Comparison of ENCODE assay signal across 9 cellular contexts in the genomic region with DNA sequence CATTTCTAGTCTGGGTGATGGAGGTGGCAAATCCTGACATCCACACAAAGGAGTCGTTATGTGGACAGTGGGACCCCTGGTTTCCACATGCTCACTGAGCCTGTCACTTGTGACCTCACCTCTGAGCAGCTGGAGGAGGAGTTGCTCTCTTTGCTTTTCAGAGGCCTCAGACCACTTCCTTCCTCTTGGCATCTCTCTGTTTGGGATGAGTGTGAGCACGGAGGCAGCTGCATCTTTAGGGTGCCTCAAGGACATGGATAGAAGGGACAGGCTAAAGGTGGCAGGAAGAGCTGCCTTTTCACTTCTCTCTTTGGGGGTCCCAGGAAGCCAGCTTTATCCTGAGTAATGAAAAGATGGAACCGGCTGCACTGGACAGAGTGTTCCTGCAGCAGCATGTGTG. TPM values are rescaled to one million over a fixed set of nuclear protein-coding genes. Genes with fewer than 3 reads are reported as not detected.
A peak's percentile ranks its signal among the peaks of the same experiment; 100 is the strongest.
DNase-seq lines count a peak whose midpoint lies in the region; ATAC-seq, FAIRE-seq and TF ChIP-seq lines count a peak whose summit lies in the region.
"Had no signal": no experiment of that assay in that cellular context is flagged by ENCODE, and none has a peak within 500 bp of the region (broad histone marks: within the 10 kb centered on the region; RNA-seq: fewer than 3 reads in every experiment).

No MANE protein-coding gene starts in this region.

- no peaks in the 10 kb centered on the region for H3F3A ChIP-seq in smooth muscle cell (ENCODE audit: low read depth)

- POLR2A ChIA-PET in activated naive CD8-positive, alpha-beta T cell treated with anti-CD3 and anti-CD28 coated beads, Interleukin-2, amount 10 ng/mL, durations not matched to agents 7 days and 5 days (lab: Charles Lee): interaction anchor here (0.5 to 3.2 kb wide), 12 partner anchors 12 to 408 kb away, joined by 3 to 20 read pairs (median 4); a partner anchor contains a TSS

- H3K4me2 ChIP-seq in KMS-11 (peak overlapping the region; percentile 52), smooth muscle cell (no peak overlapping the region)

- H2AFZ ChIP-seq in KMS-11 (ENCODE audit: low read depth) (no peak overlapping the region), smooth muscle cell (ENCODE audit: low read depth) (no peak overlapping the region)

- H4K20me1 ChIP-seq in KMS-11 (ENCODE audit: insufficient read depth): no peaks in the 10 kb centered on the region
- H4K20me1 ChIP-seq in smooth muscle cell (ENCODE audit: low read depth): no peaks in the 10 kb centered on the region

- H3K27ac ChIP-seq in KMS-11: no peak overlapping the region
- H3K27ac ChIP-seq in small intestine (ENCODE audit: low read depth in 1 of 2, low read length in 1 of 2): peak overlapping the region in 1 of 2 donors; percentile 68
- H3K27ac ChIP-seq in smooth muscle cell (ENCODE audit: low read depth): no peak overlapping the region

- H3K4me1 Mint-ChIP-seq in activated naive CD8-positive, alpha-beta T cell treated with anti-CD3 and anti-CD28 coated beads, Interleukin-2, amount 10 ng/mL, durations not matched to agents 7 days and 5 days: peaks cover 45% of the 10 kb centered on the region

- no peak for TF ChIP-seq CTCF in KMS-11 (conservative IDR thresholded peaks at IDR 0.05; ENCODE audit: low read depth, low read length)
- TF ChIP-seq CTCF in smooth muscle cell (IDR thresholded peaks at IDR 0.05; ENCODE audit: borderline replicate concordance, insufficient read depth, poor library complexity, severe bottlenecking): no peak

- DNase-seq in GDM1 (lab: John Stamatoyannopoulos, UW) (peak; percentile 63), small intestine (peak; percentile 38), HT-29 (ENCODE audit: low spot score) (no peak), NCI-H128 (lab: John Stamatoyannopoulos, UW; ENCODE audit: unreplicated experiment) (no peak), smooth muscle cell (lab: John Stamatoyannopoulos, UW; ENCODE audit: unreplicated experiment) (no peak)
- peak; percentile 44 for DNase-seq in activated naive CD8-positive, alpha-beta T cell treated with anti-CD3 and anti-CD28 coated beads, Interleukin-2, amount 10 ng/mL, durations not matched to agents 7 days and 5 days

- FAIRE-seq in small intestine (lab: Jason Lieb, UNC): no peak

- 46 to 73% (median 54%) methylated on average over 3 of the region's 3 CpGs for WGBS in small intestine, 3 donors
- 83% methylated on average over 3 of the region's 3 CpGs for WGBS in smooth muscle cell (ENCODE audit: low lambda C conversion rate)

- no peaks in the 10 kb centered on the region for H3K9me3 Mint-ChIP-seq in activated naive CD8-positive, alpha-beta T cell treated with anti-CD3 and anti-CD28 coated beads, Interleukin-2, amount 10 ng/mL, durations not matched to agents 7 days and 5 days

- H3K4me3 ChIP-seq in KMS-11 (IDR thresholded peaks at IDR 0.05; ENCODE audit: insufficient read depth, low read depth, low read length) (no peak overlapping the region), small intestine (ENCODE audit: low read depth in 1 of 2, low read length in 2 of 2) (no peak overlapping the region), smooth muscle cell (no peak overlapping the region)

- peaks cover 3% of the 10 kb centered on the region for H3K36me3 Mint-ChIP-seq in activated naive CD8-positive, alpha-beta T cell treated with anti-CD3 and anti-CD28 coated beads, Interleukin-2, amount 10 ng/mL, durations not matched to agents 7 days and 5 days

- H3K4me3 Mint-ChIP-seq in activated naive CD8-positive, alpha-beta T cell treated with anti-CD3 and anti-CD28 coated beads, Interleukin-2, amount 10 ng/mL, durations not matched to agents 7 days and 5 days: peak overlapping the region; percentile 71

- H3K9ac ChIP-seq in KMS-11: no peak overlapping the region
- no peak overlapping the region for H3K9ac ChIP-seq in smooth muscle cell (ENCODE audit: low read depth)

- H3K9me3 ChIP-seq in small intestine (ENCODE audit: control insufficient read depth, low read depth): no peaks in the 10 kb centered on the region
- H3K9me3 ChIP-seq in smooth muscle cell (replicated peaks; ENCODE audit: low read depth): no peaks in the 10 kb centered on the region

- no peaks in the 10 kb centered on the region for H3K27me3 Mint-ChIP-seq in activated naive CD8-positive, alpha-beta T cell treated with anti-CD3 and anti-CD28 coated beads, Interleukin-2, amount 10 ng/mL, durations not matched to agents 7 days and 5 days

- peaks cover 44% of the 10 kb centered on the region for H3K4me1 ChIP-seq in KMS-11 (ENCODE audit: low read depth, poor library complexity, severe bottlenecking)
- H3K4me1 ChIP-seq in small intestine (ENCODE audit: control insufficient read depth in 2 of 2, insufficient read depth in 1 of 2, low read depth in 1 of 2, low read length in 1 of 2): no peaks in the 10 kb centered on the region
- no peaks in the 10 kb centered on the region for H3K4me1 ChIP-seq in smooth muscle cell (ENCODE audit: low read depth)

- peak; percentile 68 for ATAC-seq in GM21423 (IDR thresholded peaks at IDR 0.05; ENCODE audit: unreplicated experiment)
- peak; percentile 89 for ATAC-seq in activated naive CD8-positive, alpha-beta T cell treated with anti-CD3 and anti-CD28 coated beads, Interleukin-2, amount 10 ng/mL, durations not matched to agents 7 days and 5 days (ENCODE audit: low read depth)

- H3K36me3 ChIP-seq in KMS-11 (ENCODE audit: insufficient read depth): no peaks in the 10 kb centered on the region
- no peaks in the 10 kb centered on the region for H3K36me3 ChIP-seq in small intestine (ENCODE audit: control insufficient read depth in 2 of 2, insufficient read depth in 2 of 2, low read length in 2 of 2)
- H3K36me3 ChIP-seq in smooth muscle cell (ENCODE audit: low read depth): no peaks in the 10 kb centered on the region

- H3K79me2 ChIP-seq in KMS-11 (ENCODE audit: insufficient read depth, low read depth) (no peaks in the 10 kb centered on the region), smooth muscle cell (ENCODE audit: low read depth) (no peaks in the 10 kb centered on the region)

- H3K27me3 ChIP-seq in KMS-11 (ENCODE audit: insufficient read depth, low read depth) (no peaks in the 10 kb centered on the region), small intestine (ENCODE audit: control insufficient read depth in 2 of 2, insufficient read depth in 2 of 2, low read length in 2 of 2) (no peaks in the 10 kb centered on the region), smooth muscle cell (ENCODE audit: low read depth) (no peaks in the 10 kb centered on the region)

- H3K27ac Mint-ChIP-seq in activated naive CD8-positive, alpha-beta T cell treated with anti-CD3 and anti-CD28 coated beads, Interleukin-2, amount 10 ng/mL, durations not matched to agents 7 days and 5 days: peak overlapping the region; percentile 89

RNA-seq across cellular contexts. Expression of a gene that starts 31.9 kb away (rescaled TPM):
- 100 to 1,000 TPM; 142 TPM for total RNA-seq in activated naive CD8-positive, alpha-beta T cell treated with anti-CD3 and anti-CD28 coated beads, Interleukin-2, amount 10 ng/mL, durations not matched to agents 7 days and 5 days
- polyA plus RNA-seq in small intestine (1 to 10 TPM; 1.6 to 3.5 (median 2.4) TPM), smooth muscle cell (0.65 TPM in 1 of 2 replicates, not detected in the other)
- not detected in 2 replicates for total RNA-seq in HT-29 (2014; rRNA removed; shearing (Covaris generic))
- 4.2 TPM in 1 of 2 replicates, not detected in the other for total RNA-seq in smooth muscle cell
- total RNA-seq: myocyte had no signal

Comparison
In these comparisons a context has a peak if more than half of its experiments do, and no peak if none do; other contexts are left out.
1. DNase-seq: peak in GDM1 (single experiment), activated naive CD8-positive, alpha-beta T cell treated with anti-CD3 and anti-CD28 coated beads, Interleukin-2, amount 10 ng/mL, durations not matched to agents 7 days and 5 days (single experiment) and small intestine (single experiment); none in HT-29 (single experiment), NCI-H128 (single experiment) and smooth muscle cell (single experiment).
2. RNA of a gene that starts 31.9 kb away (total RNA-seq): 142 TPM in activated naive CD8-positive, alpha-beta T cell treated with anti-CD3 and anti-CD28 coated beads, Interleukin-2, amount 10 ng/mL, durations not matched to agents 7 days and 5 days; 4.2 TPM in smooth muscle cell and not detected in HT-29; every median in the first group is over 10 times any median in the second.